8 cellular contexts compared by ENCODE assay signal in the genomic region with DNA sequence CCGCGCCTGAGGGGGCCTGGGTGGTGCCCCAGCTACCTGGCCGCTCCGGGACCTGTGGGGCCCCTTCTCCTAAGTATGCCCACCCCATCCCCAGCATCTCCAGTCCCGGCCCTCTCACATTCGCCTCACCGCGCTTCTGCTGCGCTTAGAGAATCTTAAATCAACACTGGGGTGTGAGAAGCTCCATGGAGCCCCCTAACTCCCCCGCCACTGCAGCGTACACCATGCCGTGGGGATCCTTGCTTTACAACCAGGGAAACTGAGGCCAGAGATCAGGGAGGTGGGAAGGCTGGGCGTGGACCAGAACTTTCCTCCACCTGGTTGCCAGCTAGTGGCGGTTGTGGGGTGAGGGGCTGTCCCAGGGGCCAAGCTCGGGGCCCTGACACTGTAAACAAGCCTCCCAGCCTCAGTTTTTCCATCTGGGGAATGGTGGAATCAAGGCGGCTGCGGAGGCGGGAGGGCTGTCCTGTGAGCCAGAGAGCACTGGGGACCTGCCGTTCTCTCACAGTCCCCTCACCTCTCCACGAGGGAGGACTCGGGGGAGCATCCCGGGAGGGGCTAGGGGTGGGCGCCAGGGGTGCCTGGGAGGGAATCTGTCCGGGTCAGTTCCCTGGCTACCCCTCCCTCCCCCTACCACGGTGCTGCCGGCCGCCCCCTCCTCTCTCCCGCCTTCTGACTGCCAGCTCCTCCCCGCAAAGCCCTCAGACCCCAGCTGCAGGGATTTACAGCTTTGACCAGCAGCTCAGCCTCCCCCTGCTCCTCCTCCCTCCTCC.
DNase-seq lines count a peak whose midpoint lies in the region; ATAC-seq and TF ChIP-seq lines count a peak whose summit lies in the region.

No MANE protein-coding gene starts in this region.

- H3K27me3 Mint-ChIP-seq in CD8-positive, alpha-beta T cell (ENCODE audit: low read depth), result no peaks in the 10 kb centered on the region
- H3K27me3 Mint-ChIP-seq in effector memory CD8-positive, alpha-beta T cell, result no peaks in the 10 kb centered on the region

- H3K4me1 Mint-ChIP-seq in CD8-positive, alpha-beta T cell (ENCODE audit: low read depth), result peaks cover 50% of the 10 kb centered on the region
- peaks cover 28 to 48% of the 10 kb centered on the region in 2 donors for H3K4me1 Mint-ChIP-seq in effector memory CD8-positive, alpha-beta T cell (ENCODE audit: low read depth in 2 of 2)

- TF ChIP-seq POLR2A in prostate gland (IDR thresholded peaks at IDR 0.05), result no peak

- 6% methylated on average over 29 of the region's 29 CpGs for WGBS in prostate gland

- H3K4me1 ChIP-seq in CD8-positive, alpha-beta T cell (ENCODE audit: insufficient read depth, low read length), result peaks cover 38% of the 10 kb centered on the region
- peaks cover 20% of the 10 kb centered on the region for H3K4me1 ChIP-seq in prostate gland (replicated peaks)

- no peaks in the 10 kb centered on the region for H3K27me3 ChIP-seq in CD8-positive, alpha-beta T cell (ENCODE audit: insufficient read depth, low read length)
- H3K27me3 ChIP-seq in prostate gland (replicated peaks; ENCODE audit: insufficient read depth), result no peaks in the 10 kb centered on the region

- H3K9me3 ChIP-seq in CD8-positive, alpha-beta T cell (ENCODE audit: low read length), result no peaks in the 10 kb centered on the region
- no peaks in the 10 kb centered on the region for H3K9me3 ChIP-seq in SK-N-MC (ENCODE audit: low read depth, low read length)
- H3K9me3 ChIP-seq in prostate gland, result no peaks in the 10 kb centered on the region

- H3K36me3 Mint-ChIP-seq in CD8-positive, alpha-beta T cell, result no peaks in the 10 kb centered on the region
- peaks cover 48% of the 10 kb centered on the region for H3K36me3 Mint-ChIP-seq in effector memory CD8-positive, alpha-beta T cell (ENCODE audit: insufficient read depth)

- DNase-seq in CD8-positive, alpha-beta T cell, result peak in 1 of 7 experiments; percentile 58
- no peak for DNase-seq in SK-N-MC (ENCODE audit: low read depth, low spot score)
- DNase-seq in effector memory CD8-positive, alpha-beta T cell, result no peak
- no peak for DNase-seq in prostate gland (ENCODE audit: low spot score)
- DNase-seq in islet precursor cell, result no peak
- DNase-seq in G401 (ENCODE audit: low spot score), result no peak
- no peak for DNase-seq in medulla oblongata (ENCODE audit: extremely low spot score)

- peak overlapping the region; percentile 49 for H3K4me3 Mint-ChIP-seq in CD8-positive, alpha-beta T cell
- peak overlapping the region; percentile 79 to 85 for H3K4me3 Mint-ChIP-seq in effector memory CD8-positive, alpha-beta T cell

- peak overlapping the region; percentile 81 for H3K27ac Mint-ChIP-seq in CD8-positive, alpha-beta T cell
- H3K27ac Mint-ChIP-seq in effector memory CD8-positive, alpha-beta T cell, result peak overlapping the region; percentile 95 to 98

- peak; percentile 7 for ATAC-seq in CD8-positive, alpha-beta T cell
- ATAC-seq in effector memory CD8-positive, alpha-beta T cell (replicated peaks), result no peak
- ATAC-seq in HG03460 (IDR thresholded peaks at IDR 0.05; ENCODE audit: unreplicated experiment), result no peak

- intact Hi-C loops in CD8-positive, alpha-beta T cell (cut with DNase I, micrococcal nuclease), result loop anchor here (1.0 to 5.0 kb wide), 6 partner anchors 29 to 319 kb away; no protein-coding TSS in a partner anchor
- intact Hi-C loops in prostate gland (cut with DNase I), result loop anchor here (2.0 to 5.0 kb wide), 3 partner anchors 21 to 137 kb away; no protein-coding TSS in a partner anchor

- in situ Hi-C loops in G401 (cut with HindIII; ENCODE audit: low sequenced_read_pairs), result no loop called here

- no peaks in the 10 kb centered on the region for H3K36me3 ChIP-seq in CD8-positive, alpha-beta T cell (ENCODE audit: insufficient read depth, low read length)
- H3K36me3 ChIP-seq in SK-N-MC (ENCODE audit: insufficient read depth, low read length), result no peaks in the 10 kb centered on the region
- H3K36me3 ChIP-seq in prostate gland, result no peaks in the 10 kb centered on the region

- no peak overlapping the region for H3K9ac ChIP-seq in SK-N-MC (ENCODE audit: insufficient read length)

- H3K27ac ChIP-seq in CD8-positive, alpha-beta T cell (ENCODE audit: low read depth, low read length), result no peak overlapping the region
- H3K27ac ChIP-seq in SK-N-MC, result peak overlapping the region; percentile 89
- H3K27ac ChIP-seq in prostate gland, result peak overlapping the region; percentile 94 to 98

- no peak for TF ChIP-seq CTCF in CD8-positive, alpha-beta T cell (IDR thresholded peaks at IDR 0.05)
- no peak for TF ChIP-seq CTCF in prostate gland (IDR thresholded peaks at IDR 0.05)

- CTCF ChIA-PET in CD8-positive, alpha-beta T cell (lab: Charles Lee), result interaction anchor here (0.7 to 1.6 kb wide), 6 partner anchors 35 to 316 kb away, joined by 3 to 4 read pairs (median 4); no protein-coding TSS in a partner anchor

- POLR2A ChIA-PET in CD8-positive, alpha-beta T cell (lab: Charles Lee), result interaction anchor here (0.8 to 2.3 kb wide), 10 partner anchors 15 to 224 kb away, joined by 3 to 9 read pairs (median 4); no protein-coding TSS in a partner anchor

- peak overlapping the region; percentile 24 for H3K4me3 ChIP-seq in CD8-positive, alpha-beta T cell (ENCODE audit: low read depth, low read length)
- peak overlapping the region; percentile 77 for H3K4me3 ChIP-seq in SK-N-MC
- peak overlapping the region in 1 of 2 donors; percentile 31 for H3K4me3 ChIP-seq in prostate gland

- H3K9me3 Mint-ChIP-seq in CD8-positive, alpha-beta T cell, result no peaks in the 10 kb centered on the region
- peaks cover 0 to 16% of the 10 kb centered on the region in 2 donors for H3K9me3 Mint-ChIP-seq in effector memory CD8-positive, alpha-beta T cell
